Comparison of ENCODE assay signal across 13 cellular contexts in genomic region chr5:59366784-59367183, GRCh38.
"Had no signal": no experiment of that assay in that cellular context is flagged by ENCODE, and none has a peak within 500 bp of the region (broad histone marks: within the 10 kb centered on the region; RNA-seq: fewer than 3 reads in every experiment).

No MANE protein-coding gene starts in this region.

- H3K9me3 ChIP-seq: neutrophil, sigmoid colon, stomach had no signal

- H3K27me3 ChIP-seq: dorsolateral prefrontal cortex, neutrophil, sigmoid colon, stomach had no signal

- DNase-seq: cortex of kidney; dorsolateral prefrontal cortex; effector CD8-positive, alpha-beta T cell; islet precursor cell; naive thymus-derived CD8-positive, alpha-beta T cell; sigmoid colon; small intestine; stimulated activated CD4-positive, alpha-beta T cell treated with anti-CD3 and anti-CD28 coated beads, Interleukin-12 subunit alpha, Interleukin-12 subunit beta, amount 100 ng/mL, for 4 hours; stimulated activated naive CD4-positive, alpha-beta T cell; stomach; substantia nigra; trophoblast cell had no signal

- H3K4me3 ChIP-seq: sigmoid colon, stomach had no signal

- ATAC-seq: naive thymus-derived CD8-positive, alpha-beta T cell had no signal

- H3K36me3 ChIP-seq: neutrophil, sigmoid colon, stomach had no signal

- H3K27ac ChIP-seq: neutrophil, stomach had no signal
